Comparison of ENCODE assay signal across 1 cellular context in the genomic region with DNA sequence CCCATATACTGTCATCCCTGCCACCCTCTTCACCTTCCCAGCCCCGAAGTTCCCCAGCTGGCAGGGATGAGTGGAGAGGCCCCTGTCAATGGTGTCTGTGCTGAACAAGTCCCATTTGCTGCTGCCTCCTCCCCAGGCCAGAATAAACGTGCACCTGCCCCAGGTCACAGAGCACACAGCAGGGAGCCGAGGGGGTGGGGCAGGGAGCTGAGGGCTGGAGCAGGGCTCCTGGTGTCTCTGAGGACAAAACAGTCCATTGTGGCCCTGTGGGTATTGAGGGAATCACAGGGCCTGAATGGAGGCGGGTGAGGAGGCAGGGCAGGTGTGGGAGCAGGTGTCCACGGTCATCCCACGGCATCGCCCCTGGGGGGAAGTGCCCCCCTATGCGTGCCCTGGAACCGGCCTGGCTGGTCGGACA.
TF ChIP-seq lines count a peak whose summit lies in the region.

No MANE protein-coding gene starts in this region.

TF ChIP-seq in GM23338, 12 proteins besides CTCF, POLR2A, EP300 and RAD21 (continued from another document):
- TF ChIP-seq REST (IDR thresholded peaks at IDR 0.05; ENCODE audit: unreplicated experiment), result no peak
- TF ChIP-seq ZNF331 (CRISPR knock-in tag; IDR thresholded peaks at IDR 0.05; ENCODE audit: low read depth), result no peak
- TF ChIP-seq CREB1 (CRISPR knock-in tag; IDR thresholded peaks at IDR 0.05; ENCODE audit: low read depth), result no peak
- TF ChIP-seq ETS1 (IDR thresholded peaks at IDR 0.05), result no peak
- TF ChIP-seq NANOG (IDR thresholded peaks at IDR 0.05; ENCODE audit: borderline replicate concordance), result no peak
- TF ChIP-seq POLR2AphosphoS5 (IDR thresholded peaks at IDR 0.05; ENCODE audit: low read depth), result no peak
- TF ChIP-seq EZH2phosphoT487 (IDR thresholded peaks at IDR 0.05; ENCODE audit: unreplicated experiment), result no peak
